8 cellular contexts compared by ENCODE assay signal in genomic region chr20:3888622-3889488, GRCh38. TPM values are rescaled to one million over a fixed set of nuclear protein-coding genes. Genes with fewer than 3 reads are reported as not detected.
DNase-seq lines count a peak whose midpoint lies in the region; ATAC-seq and TF ChIP-seq lines count a peak whose summit lies in the region.

TSS of gene PANK2 (plus strand) at chr20:3889387.

- H3K4me3 ChIP-seq in coronary artery: peak within 1 kb of the TSS; percentile 99

- H3K36me3 Mint-ChIP-seq in CD14-positive monocyte: peaks cover 2 to 21% of the 10 kb centered on the region in 2 donors
- H3K36me3 Mint-ChIP-seq in activated CD4-positive, alpha-beta T cell treated with anti-CD3 and anti-CD28 coated beads, Interleukin-2, amount 10 ng/mL, durations not matched to agents 7 days and 5 days (ENCODE audit: low read depth): peaks cover 45% of the 10 kb centered on the region

- peak; percentile 98 for DNase-seq in CD14-positive monocyte (ENCODE audit: low spot score)
- DNase-seq in NCI-H69 (lab: John Stamatoyannopoulos, UW): peak; percentile 100
- DNase-seq in activated CD4-positive, alpha-beta T cell treated with anti-CD3 and anti-CD28 coated beads, Interleukin-2, amount 10 ng/mL, durations not matched to agents 7 days and 5 days: peak; percentile 99
- peak; percentile 99 for DNase-seq in coronary artery (ENCODE audit: low spot score)
- peak; percentile 98 to 99 for DNase-seq in left colon
- DNase-seq in stimulated activated CD4-positive, alpha-beta T cell treated with anti-CD3 and anti-CD28 coated beads, Interleukin-1b, Interleukin-23, amount 100 ng/mL, for 48 hours: peak; percentile 98

- intact Hi-C loops in CD14-positive monocyte (cut with micrococcal nuclease): loop anchor here in 1 of 2 donors (1.0 kb wide), 1 partner anchor 12 kb away; no protein-coding TSS in a partner anchor
- intact Hi-C loops in left colon (cut with DNase I, micrococcal nuclease): loop anchor here in 1 of 2 donors (10.0 kb wide), 1 partner anchor 196 kb away; no protein-coding TSS in a partner anchor

- no peaks in the 10 kb centered on the region for H3K9me3 Mint-ChIP-seq in CD14-positive monocyte
- no peaks in the 10 kb centered on the region for H3K9me3 Mint-ChIP-seq in activated CD4-positive, alpha-beta T cell treated with anti-CD3 and anti-CD28 coated beads, Interleukin-2, amount 10 ng/mL, durations not matched to agents 7 days and 5 days

- peak within 1 kb of the TSS; percentile 95 to 98 (median 97) for H3K27ac Mint-ChIP-seq in CD14-positive monocyte
- peak within 1 kb of the TSS; percentile 96 for H3K27ac Mint-ChIP-seq in activated CD4-positive, alpha-beta T cell treated with anti-CD3 and anti-CD28 coated beads, Interleukin-2, amount 10 ng/mL, durations not matched to agents 7 days and 5 days

- peak within 1 kb of the TSS; percentile 99 to 100 for H3K27ac ChIP-seq in coronary artery

- peak within 1 kb of the TSS; percentile 95 to 98 for H3K4me3 Mint-ChIP-seq in CD14-positive monocyte
- H3K4me3 Mint-ChIP-seq in activated CD4-positive, alpha-beta T cell treated with anti-CD3 and anti-CD28 coated beads, Interleukin-2, amount 10 ng/mL, durations not matched to agents 7 days and 5 days: peak within 1 kb of the TSS; percentile 98

- H3K27me3 Mint-ChIP-seq in CD14-positive monocyte (ENCODE audit: low read depth in 3 of 3): peaks cover 0 to 2% (median 1%) of the 10 kb centered on the region in 3 donors
- no peaks in the 10 kb centered on the region for H3K27me3 Mint-ChIP-seq in activated CD4-positive, alpha-beta T cell treated with anti-CD3 and anti-CD28 coated beads, Interleukin-2, amount 10 ng/mL, durations not matched to agents 7 days and 5 days

- TF ChIP-seq CTCF in CD14-positive monocyte (IDR thresholded peaks at IDR 0.05): no peak
- TF ChIP-seq CTCF in coronary artery (IDR thresholded peaks at IDR 0.05): peak; percentile 38

- H3K4me1 Mint-ChIP-seq in CD14-positive monocyte: peaks cover 50% of the 10 kb centered on the region
- H3K4me1 Mint-ChIP-seq in activated CD4-positive, alpha-beta T cell treated with anti-CD3 and anti-CD28 coated beads, Interleukin-2, amount 10 ng/mL, durations not matched to agents 7 days and 5 days: peaks cover 48% of the 10 kb centered on the region

- POLR2A ChIA-PET in activated CD4-positive, alpha-beta T cell treated with anti-CD3 and anti-CD28 coated beads, Interleukin-2, amount 10 ng/mL, durations not matched to agents 7 days and 5 days (lab: Charles Lee): no interaction called here

- ATAC-seq in GM19351 (IDR thresholded peaks at IDR 0.05; ENCODE audit: unreplicated experiment) (peak; percentile 92), HG03521 (IDR thresholded peaks at IDR 0.05; ENCODE audit: unreplicated experiment) (peak; percentile 96), left colon (peak; percentile 95)

- CTCF ChIA-PET in activated CD4-positive, alpha-beta T cell treated with anti-CD3 and anti-CD28 coated beads, Interleukin-2, amount 10 ng/mL, durations not matched to agents 7 days and 5 days (lab: Charles Lee): interaction anchor here (1.1 to 2.1 kb wide), 3 partner anchors 31 to 196 kb away, joined by 3 to 6 read pairs (median 4); no protein-coding TSS in a partner anchor

RNA-seq across cellular contexts. Expression of gene PANK2, which starts in this region (rescaled TPM):
- 10 to 100 TPM; 48.0 to 65.7 TPM for polyA plus RNA-seq in CD14-positive monocyte
- total RNA-seq in activated CD4-positive, alpha-beta T cell treated with anti-CD3 and anti-CD28 coated beads, Interleukin-2, amount 10 ng/mL, durations not matched to agents 7 days and 5 days: 10 to 100 TPM; 59.7 to 64.5 TPM
- total RNA-seq in left colon: 10 to 100 TPM; 26.9 to 28.8 TPM

Comparison
In these comparisons a context has a peak if more than half of its experiments do, and no peak if none do; other contexts are left out.
1. Peak in every context shown above with its lines: DNase-seq, ATAC-seq, H3K4me3 ChIP-seq and H3K27ac ChIP-seq.